7 cellular contexts compared by ENCODE assay signal in genomic region chr4:115456228-115456627, GRCh38.
"Had no signal": no experiment of that assay in that cellular context is flagged by ENCODE, and none has a peak within 500 bp of the region (broad histone marks: within the 10 kb centered on the region; RNA-seq: fewer than 3 reads in every experiment).

No MANE protein-coding gene starts in this region.

- FAIRE-seq: HepG2, HTR-8/SVneo, K562 had no signal

- DNase-seq: IMR-90, KBM-7, KG1 had no signal

- H3K4me3 ChIP-seq: K562 had no signal

- ATAC-seq: HepG2, K562 had no signal

- H3K27ac ChIP-seq: HL-60 had no signal
